ENCODE assay signal across 8 cellular contexts in the genomic region with DNA sequence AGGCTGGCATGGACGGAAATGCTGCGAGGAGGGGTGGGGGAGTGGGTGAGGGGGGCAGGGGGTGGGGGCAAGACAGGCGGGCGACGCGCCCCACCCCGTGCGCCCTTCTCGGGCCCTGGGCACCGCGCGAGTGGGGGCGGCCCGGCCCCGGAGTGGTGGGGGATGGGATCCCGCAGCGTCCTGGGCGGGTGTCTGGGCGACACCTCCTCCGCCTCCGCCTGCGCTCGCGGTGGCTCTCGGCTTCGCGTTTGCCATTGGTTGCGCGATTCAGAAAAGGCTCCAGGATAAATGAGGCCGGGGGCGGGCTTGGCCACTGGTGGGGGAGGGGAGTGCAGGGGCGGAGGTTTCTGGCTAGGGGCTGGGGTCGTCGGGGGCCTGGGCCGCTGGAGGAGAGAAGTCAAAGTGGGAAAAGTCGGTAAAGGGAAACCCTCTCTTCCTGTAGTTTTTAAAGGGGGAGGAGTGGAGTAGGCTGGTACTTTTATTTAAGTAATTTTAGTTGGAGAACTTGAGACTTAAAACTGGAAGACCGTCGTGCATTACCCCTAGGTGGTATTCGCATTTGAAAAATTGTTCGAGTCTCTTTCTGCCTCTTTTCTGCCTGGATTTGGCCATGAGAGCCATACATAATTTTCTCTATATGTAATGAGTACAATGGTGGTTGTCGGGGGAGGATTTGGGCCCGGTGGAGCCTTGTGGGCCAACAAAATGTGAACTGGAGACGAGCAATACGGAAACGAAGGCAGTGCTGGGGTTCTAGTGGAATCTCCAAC. TPM values are rescaled to one million over a fixed set of nuclear protein-coding genes. Genes with fewer than 3 reads are reported as not detected.
DNase-seq lines count a peak whose midpoint lies in the region; ATAC-seq and TF ChIP-seq lines count a peak whose summit lies in the region.

No MANE protein-coding gene starts in this region.

- H3K4me1 ChIP-seq in iPS-18a (ENCODE audit: control insufficient read depth, low read depth, low read length) (peaks cover 17% of the 10 kb centered on the region), upper lobe of left lung (peaks cover 52 to 62% (median 56%) of the 10 kb centered on the region in 4 donors)

- WGBS in upper lobe of left lung, 2 donors: 12 to 22% methylated on average over 18 to 41 of the region's 45 CpGs

- peaks cover 58% of the 10 kb centered on the region for H3K27me3 Mint-ChIP-seq in activated T-helper 17 cell treated with anti-CD3 and anti-CD28 coated beads, Interleukin-2, amount 50 U/mL, for 72 hours

- peak overlapping the region; percentile 81 for H3K4me3 Mint-ChIP-seq in activated T-helper 17 cell treated with anti-CD3 and anti-CD28 coated beads, Interleukin-2, amount 50 U/mL, for 72 hours

- peak overlapping the region; percentile 95 for H3K27ac ChIP-seq in iPS-18a (ENCODE audit: low read length)
- H3K27ac ChIP-seq in upper lobe of left lung: no peak overlapping the region

- peak overlapping the region; percentile 95 for H3K4me3 ChIP-seq in GM12875 (ENCODE audit: low read depth, low read length)
- H3K4me3 ChIP-seq in iPS-18a (ENCODE audit: low read length): peak overlapping the region; percentile 94
- H3K4me3 ChIP-seq in upper lobe of left lung: peak overlapping the region in 3 of 4 donors; percentile 4 to 31 (median 26)

- peaks cover 18% of the 10 kb centered on the region for H3K4me1 Mint-ChIP-seq in activated T-helper 17 cell treated with anti-CD3 and anti-CD28 coated beads, Interleukin-2, amount 50 U/mL, for 72 hours

- no peak overlapping the region for H3K27ac Mint-ChIP-seq in activated T-helper 17 cell treated with anti-CD3 and anti-CD28 coated beads, Interleukin-2, amount 50 U/mL, for 72 hours

- H3K36me3 ChIP-seq in iPS-18a (ENCODE audit: control insufficient read depth, low read depth, low read length) (no peaks in the 10 kb centered on the region), upper lobe of left lung (no peaks in the 10 kb centered on the region)

- no peaks in the 10 kb centered on the region for H3K27me3 ChIP-seq in iPS-18a (ENCODE audit: control insufficient read depth, insufficient read depth, low read length)
- peaks cover 5 to 86% (median 62%) of the 10 kb centered on the region in 4 donors for H3K27me3 ChIP-seq in upper lobe of left lung

- H3K36me3 Mint-ChIP-seq in activated T-helper 17 cell treated with anti-CD3 and anti-CD28 coated beads, Interleukin-2, amount 50 U/mL, for 72 hours (ENCODE audit: low read depth): peaks cover 17% of the 10 kb centered on the region

- TF ChIP-seq EP300 in upper lobe of left lung (IDR thresholded peaks at IDR 0.05): no peak

- no peak for TF ChIP-seq POLR2A in upper lobe of left lung (IDR thresholded peaks at IDR 0.05)

- peak; percentile 84 for DNase-seq in A172 (ENCODE audit: low spot score)
- DNase-seq in NCI-H524 (lab: John Stamatoyannopoulos, UW): peak; percentile 81 to 92
- peak in 1 of 2 donors; percentile 82 for DNase-seq in upper lobe of left lung
- no peak for DNase-seq in amygdala (lab: John Stamatoyannopoulos, UW)

- no peaks in the 10 kb centered on the region for H3K9me3 Mint-ChIP-seq in activated T-helper 17 cell treated with anti-CD3 and anti-CD28 coated beads, Interleukin-2, amount 50 U/mL, for 72 hours

- H3K9ac ChIP-seq in iPS-18a (ENCODE audit: low read length): peak overlapping the region; percentile 94

- ATAC-seq in HG03139 (IDR thresholded peaks at IDR 0.05; ENCODE audit: unreplicated experiment) (peak; percentile 35), upper lobe of left lung (ENCODE audit: low FRiP score in 2 of 2) (no peak)
- no peak for ATAC-seq in activated T-helper 17 cell treated with anti-CD3 and anti-CD28 coated beads, Interleukin-2, amount 50 U/mL, for 72 hours (replicated peaks)

- no peaks in the 10 kb centered on the region for H3K9me3 ChIP-seq in iPS-18a (ENCODE audit: control insufficient read depth, low read depth, low read length)
- peaks cover 0 to 2% (median 0%) of the 10 kb centered on the region in 4 donors for H3K9me3 ChIP-seq in upper lobe of left lung

- TF ChIP-seq CTCF in GM12875 (IDR thresholded peaks at IDR 0.05; ENCODE audit: borderline replicate concordance, insufficient read depth, low read depth, low read length) (no peak), upper lobe of left lung (IDR thresholded peaks at IDR 0.05) (no peak)

RNA-seq across cellular contexts. Expression of gene IGF2BP3, which starts 1.0 kb away (rescaled TPM):
- total RNA-seq in A172 (2014; rRNA removed; shearing (Covaris generic)): 64.3 and 74.1 TPM in 2 replicates
- under 1 TPM; 0.42 to 0.67 TPM for total RNA-seq in activated T-helper 17 cell treated with anti-CD3 and anti-CD28 coated beads, Interleukin-2, amount 50 U/mL, for 72 hours
- 1 to 10 TPM in 2 of 6 donors, under 1 TPM in 2, not detected in 2; 0.91 to 1.5 (median 1.1) TPM for total RNA-seq in upper lobe of left lung

Comparison
In these comparisons a context has a peak if more than half of its experiments do, and no peak if none do; other contexts are left out.
1. DNase-seq: peak in A172 (single experiment) and NCI-H524 (2 of 2); none in amygdala (0 of 56).
2. H3K4me3 ChIP-seq: peak in every context shown above with its lines; median percentile 95 in GM12875; 94 in iPS-18a; 26 in upper lobe of left lung.
3. RNA of gene IGF2BP3, which starts 1.0 kb away (total RNA-seq): 64.3 to 74.1 TPM in A172; 0.91 to 1.5 TPM in upper lobe of left lung and 0.42 to 0.67 TPM in activated T-helper 17 cell treated with anti-CD3 and anti-CD28 coated beads, Interleukin-2, amount 50 U/mL, for 72 hours; every median in the first group is over 10 times any median in the second.